Comparison of ENCODE assay signal across 14 cellular contexts in the genomic region with DNA sequence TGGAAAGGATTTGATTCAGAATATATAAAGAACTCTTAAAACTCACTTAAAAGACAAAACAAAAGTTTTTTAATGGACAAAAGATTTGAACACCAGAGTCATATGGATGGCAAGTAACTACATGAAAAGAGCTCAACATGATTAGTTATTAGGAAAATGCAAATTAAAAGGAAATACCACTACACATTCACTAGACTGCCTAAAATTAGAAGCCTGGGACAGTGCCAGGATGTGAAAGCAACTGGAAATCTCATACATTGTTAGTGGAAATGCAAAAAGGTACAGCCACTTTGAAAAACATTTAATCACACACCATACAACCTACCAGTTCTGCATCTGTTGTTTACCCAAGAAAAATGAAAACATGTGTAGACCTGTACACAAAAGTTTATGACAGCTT. TPM values are rescaled to one million over a fixed set of nuclear protein-coding genes. Genes with fewer than 3 reads are reported as not detected.
A peak's percentile ranks its signal among the peaks of the same experiment; 100 is the strongest.
DNase-seq lines count a peak whose midpoint lies in the region; ATAC-seq, FAIRE-seq and TF ChIP-seq lines count a peak whose summit lies in the region.
"Had no signal": no experiment of that assay in that cellular context is flagged by ENCODE, and none has a peak within 500 bp of the region (broad histone marks: within the 10 kb centered on the region; RNA-seq: fewer than 3 reads in every experiment).

No MANE protein-coding gene starts in this region.

- no peaks in the 10 kb centered on the region for H3K27me3 Mint-ChIP-seq in CD4-positive, alpha-beta T cell

- no peaks in the 10 kb centered on the region for H3K9me3 ChIP-seq in CD4-positive, alpha-beta T cell (ENCODE audit: control insufficient read depth, low read length)

- CTCF ChIA-PET in CD4-positive, alpha-beta T cell (lab: Charles Lee), result interaction anchor here (0.7 to 1.6 kb wide), 2 partner anchors 95 to 160 kb away, joined by 3 read pairs; no protein-coding TSS in a partner anchor

- no peak for DNase-seq in CD4-positive, alpha-beta T cell
- no peak for DNase-seq in GM18507 (ENCODE audit: extremely low spot score, insufficient read length, low read depth)
- peak; percentile 45 for DNase-seq in bronchial epithelial cell (ENCODE audit: low read depth)
- peak; percentile 7 to 45 for DNase-seq in foreskin keratinocyte
- no peak for DNase-seq in NCI-H226
- DNase-seq in activated CD4-positive, alpha-beta T cell treated with anti-CD3 and anti-CD28 coated beads for 1 hour, result no peak
- no peak for DNase-seq in NCI-H524 (lab: John Stamatoyannopoulos, UW)
- DNase-seq: BE2C, DMS153, H9, MM.1S, NCI-H1105 treated with DMSO at 0.1 percent for 48 hours, NCI-H187, NCI-H510A treated with DMSO at 0.1 percent for 48 hours had no signal

- H3K4me1 ChIP-seq in foreskin keratinocyte, result peaks cover 25% of the 10 kb centered on the region
- H3K4me1 ChIP-seq: BE2C had no signal

- H3K27ac ChIP-seq in CD4-positive, alpha-beta T cell (ENCODE audit: low read depth, low read length), result no peak overlapping the region
- no peak overlapping the region for H3K27ac ChIP-seq in foreskin keratinocyte

- peaks cover 30% of the 10 kb centered on the region for H3K36me3 Mint-ChIP-seq in CD4-positive, alpha-beta T cell (ENCODE audit: low read depth)

- POLR2A ChIA-PET in CD4-positive, alpha-beta T cell (lab: Charles Lee), result interaction anchor here (0.6 kb wide), 1 partner anchor 48 kb away, joined by 4 read pairs; no protein-coding TSS in a partner anchor

- peak overlapping the region; percentile 12 for H3K27ac Mint-ChIP-seq in CD4-positive, alpha-beta T cell
- H3K27ac Mint-ChIP-seq: H9 had no signal

- peaks cover 33% of the 10 kb centered on the region for H3K4me1 Mint-ChIP-seq in CD4-positive, alpha-beta T cell (ENCODE audit: low read depth)

- no peaks in the 10 kb centered on the region for H3K27me3 ChIP-seq in CD4-positive, alpha-beta T cell (ENCODE audit: control insufficient read depth, insufficient read depth, low read length)
- H3K27me3 ChIP-seq in bronchial epithelial cell (ENCODE audit: control insufficient read depth, insufficient read depth, low read length), result no peaks in the 10 kb centered on the region
- no peaks in the 10 kb centered on the region for H3K27me3 ChIP-seq in foreskin keratinocyte
- H3K27me3 ChIP-seq: BE2C had no signal

- TF ChIP-seq CTCF in CD4-positive, alpha-beta T cell (IDR thresholded peaks at IDR 0.05), result no peak
- no peak for TF ChIP-seq CTCF in bronchial epithelial cell (IDR thresholded peaks at IDR 0.05; ENCODE audit: insufficient read depth, low read length, severe bottlenecking)
- no peak for TF ChIP-seq CTCF in foreskin keratinocyte (conservative IDR thresholded peaks at IDR 0.05)

- H3K36me3 ChIP-seq in bronchial epithelial cell (ENCODE audit: control insufficient read depth, insufficient read depth, low read length), result no peaks in the 10 kb centered on the region

- ATAC-seq in CD4-positive, alpha-beta T cell (ENCODE audit: poor library complexity), result no peak
- peak; percentile 23 for ATAC-seq in foreskin keratinocyte

- intact Hi-C loops in CD4-positive, alpha-beta T cell (cut with DNase I, micrococcal nuclease), result no loop called here

- H3K4me3 Mint-ChIP-seq in CD4-positive, alpha-beta T cell, result no peak overlapping the region
- H3K4me3 Mint-ChIP-seq: H9 had no signal

- FAIRE-seq in GM18507 (lab: Jason Lieb, UNC) (peak; percentile 60), bronchial epithelial cell (lab: Jason Lieb, UNC) (no peak)

- no peak overlapping the region for H3K4me3 ChIP-seq in bronchial epithelial cell (ENCODE audit: low read depth, low read length)

- H3K9me3 Mint-ChIP-seq in CD4-positive, alpha-beta T cell, result no peaks in the 10 kb centered on the region

RNA-seq across cellular contexts. Expression of a gene that starts 48.8 kb away (rescaled TPM):
- 10 to 100 TPM; 24.5 to 27.5 TPM for total RNA-seq in CD4-positive, alpha-beta T cell
- total RNA-seq in bronchial epithelial cell (15.3 and 22.4 TPM in 2 replicates), foreskin keratinocyte (66.7 and 79.3 TPM in 2 replicates)
- polyA plus RNA-seq in foreskin keratinocyte, result 54.8 and 62.8 TPM in 2 replicates

Comparison
In these comparisons a context has a peak if more than half of its experiments do, and no peak if none do; other contexts are left out.
1. DNase-seq: peak in bronchial epithelial cell (single experiment) and foreskin keratinocyte (2 of 2); none in CD4-positive, alpha-beta T cell (0 of 10), GM18507 (single experiment), NCI-H226 (single experiment), activated CD4-positive, alpha-beta T cell treated with anti-CD3 and anti-CD28 coated beads for 1 hour (single experiment) and NCI-H524 (0 of 2).